ENCODE assay signal across 1 cellular context in genomic region chr6:26115226-26115625, GRCh38.
TF ChIP-seq lines count a peak whose summit lies in the region.

No MANE protein-coding gene starts in this region.

TF ChIP-seq in K562, 482 proteins besides CTCF, POLR2A, EP300 and RAD21:
- peak; percentile 7 for TF ChIP-seq U2AF1 (optimal IDR thresholded peaks at IDR 0.05; ENCODE audit: low read depth, low read length)
- TF ChIP-seq ZNF212 (CRISPR knock-in tag; IDR thresholded peaks at IDR 0.05): no peak
- TF ChIP-seq CHCHD3 (CRISPR knock-in tag; IDR thresholded peaks at IDR 0.05): peak; percentile 56; the same call in 1 of the 2 replicates
- TF ChIP-seq POLR2AphosphoS5 (IDR thresholded peaks at IDR 0.05; ENCODE audit: control insufficient read depth, insufficient read depth, low read depth, low read length): peak; percentile 69; the same call in 1 of the 2 replicates
- TF ChIP-seq ATF1 (CRISPR knock-in tag; IDR thresholded peaks at IDR 0.05): no peak
- no peak for TF ChIP-seq ATF1 (tag; IDR thresholded peaks at IDR 0.05)
